Comparison of ENCODE assay signal across 7 cellular contexts in the genomic region with DNA sequence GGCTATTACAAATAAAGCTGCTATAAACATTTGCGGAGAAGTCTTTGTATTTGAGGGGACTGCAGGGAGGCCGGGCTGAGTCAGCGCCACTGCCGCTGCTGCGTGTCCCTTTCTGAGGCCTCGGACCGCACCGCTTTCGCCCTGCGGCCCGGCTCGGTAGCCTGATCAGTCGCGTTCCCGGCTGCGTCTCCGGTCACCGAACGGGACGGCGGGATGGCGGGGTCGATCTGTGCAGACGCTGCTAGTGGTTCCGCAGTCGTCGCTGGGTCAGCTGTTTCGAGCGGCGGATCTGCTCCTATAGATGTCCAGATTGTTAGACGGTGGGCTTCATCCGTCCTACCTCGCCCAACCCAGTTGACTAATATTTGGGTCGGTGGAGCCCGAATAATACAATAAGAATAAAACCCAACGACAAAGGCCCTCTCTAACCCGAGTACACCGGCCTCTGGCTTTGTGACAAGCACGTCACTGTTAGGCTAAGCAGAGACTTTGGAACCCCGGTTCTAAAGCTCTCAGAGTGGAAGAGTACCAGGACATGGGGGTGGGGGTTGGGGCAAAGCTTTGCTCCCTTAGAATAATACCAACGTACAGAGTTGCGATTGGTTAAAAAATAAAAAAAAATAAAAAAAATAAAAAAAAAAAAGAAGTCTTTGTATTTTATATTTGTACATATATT.
DNase-seq lines count a peak whose midpoint lies in the region; ATAC-seq, FAIRE-seq and TF ChIP-seq lines count a peak whose summit lies in the region.
"Not testable (repeated sequence)": the region's sequence is repeated elsewhere in the genome, so short reads cannot be mapped to it uniquely, and the experiment has no call there.

No MANE protein-coding gene starts in this region.

- BruUV-seq in Panc1 (replicated peaks; lab: Mats Ljungman, UMichigan) = not testable (repeated sequence)

- not testable (repeated sequence) for DNase-seq in GM12892 (ENCODE audit: insufficient read length); Panc1 (ENCODE audit: low read depth, low spot score); activated T-cell treated with anti-CD3 and anti-CD28 coated beads, Interleukin-2, amount 50 U/mL, for 72 hours; central memory CD8-positive, alpha-beta T cell (ENCODE audit: low spot score in 2 of 2); left colon; stimulated activated naive CD8-positive, alpha-beta T cell treated with anti-CD3 and anti-CD28 coated beads, Interleukin-15, amount 100 ng/mL, for 72 hours
- DNase-seq in natural killer cell treated with Interleukin-12 subunit alpha and Interleukin-12 subunit beta and Interleukin-15 and Interleukin-18, amount 100 ng/mL, for 72 hours (ENCODE audit: low spot score) = peak; percentile 13

- H3K27ac Mint-ChIP-seq in activated T-cell treated with anti-CD3 and anti-CD28 coated beads, Interleukin-2, amount 50 U/mL, for 72 hours; central memory CD8-positive, alpha-beta T cell (ENCODE audit: low read depth); natural killer cell treated with Interleukin-12 subunit alpha and Interleukin-12 subunit beta and Interleukin-15 and Interleukin-18, amount 100 ng/mL, for 72 hours; stimulated activated naive CD8-positive, alpha-beta T cell treated with anti-CD3 and anti-CD28 coated beads, Interleukin-15, amount 100 ng/mL, for 72 hours: not testable (repeated sequence)

- not testable (repeated sequence) for H3K36me3 ChIP-seq in Panc1 (ENCODE audit: control insufficient read depth, insufficient read depth, low read length)

- H3K27me3 Mint-ChIP-seq in activated T-cell treated with anti-CD3 and anti-CD28 coated beads, Interleukin-2, amount 50 U/mL, for 72 hours (ENCODE audit: low read depth); stimulated activated naive CD8-positive, alpha-beta T cell treated with anti-CD3 and anti-CD28 coated beads, Interleukin-15, amount 100 ng/mL, for 72 hours: not testable (repeated sequence)
- peaks cover 34% of the 10 kb centered on the region for H3K27me3 Mint-ChIP-seq in central memory CD8-positive, alpha-beta T cell
- H3K27me3 Mint-ChIP-seq in natural killer cell treated with Interleukin-12 subunit alpha and Interleukin-12 subunit beta and Interleukin-15 and Interleukin-18, amount 100 ng/mL, for 72 hours = peaks cover 2 to 11% of the 10 kb centered on the region in 2 donors

- H3K4me1 Mint-ChIP-seq in activated T-cell treated with anti-CD3 and anti-CD28 coated beads, Interleukin-2, amount 50 U/mL, for 72 hours (ENCODE audit: low read depth); central memory CD8-positive, alpha-beta T cell; natural killer cell treated with Interleukin-12 subunit alpha and Interleukin-12 subunit beta and Interleukin-15 and Interleukin-18, amount 100 ng/mL, for 72 hours (ENCODE audit: low read depth in 2 of 2); stimulated activated naive CD8-positive, alpha-beta T cell treated with anti-CD3 and anti-CD28 coated beads, Interleukin-15, amount 100 ng/mL, for 72 hours: not testable (repeated sequence)

- H3K27me3 ChIP-seq in Panc1 (ENCODE audit: control insufficient read depth, insufficient read depth, low read length) = not testable (repeated sequence)

- peaks cover 9 to 12% of the 10 kb centered on the region in 2 donors for H3K9me3 Mint-ChIP-seq in activated T-cell treated with anti-CD3 and anti-CD28 coated beads, Interleukin-2, amount 50 U/mL, for 72 hours
- not testable (repeated sequence) for H3K9me3 Mint-ChIP-seq in central memory CD8-positive, alpha-beta T cell; natural killer cell treated with Interleukin-12 subunit alpha and Interleukin-12 subunit beta and Interleukin-15 and Interleukin-18, amount 100 ng/mL, for 72 hours
- H3K9me3 Mint-ChIP-seq in stimulated activated naive CD8-positive, alpha-beta T cell treated with anti-CD3 and anti-CD28 coated beads, Interleukin-15, amount 100 ng/mL, for 72 hours = peaks cover 13 to 20% of the 10 kb centered on the region in 2 donors

- POLR2A ChIA-PET in Panc1 (lab: Charles Lee) = not testable (repeated sequence)

- not testable (repeated sequence) for TF ChIP-seq POLR2A in GM12892 (IDR thresholded peaks at IDR 0.05; ENCODE audit: low read depth, low read length)

- not testable (repeated sequence) for TF ChIP-seq CTCF in Panc1 (IDR thresholded peaks at IDR 0.05)

- FAIRE-seq in GM12892 (lab: Jason Lieb, UNC) = peak; percentile 96

- not testable (repeated sequence) for H3K36me3 Mint-ChIP-seq in activated T-cell treated with anti-CD3 and anti-CD28 coated beads, Interleukin-2, amount 50 U/mL, for 72 hours (ENCODE audit: insufficient read depth in 2 of 2); central memory CD8-positive, alpha-beta T cell (ENCODE audit: insufficient read depth); natural killer cell treated with Interleukin-12 subunit alpha and Interleukin-12 subunit beta and Interleukin-15 and Interleukin-18, amount 100 ng/mL, for 72 hours

- H3K27ac ChIP-seq in Panc1 (ENCODE audit: low read length) = not testable (repeated sequence)

- in situ Hi-C loops in Panc1 (cut with HindIII; ENCODE audit: low pct_unique_long_range_greater_than_20kb, low sequenced_read_pairs) = not testable (repeated sequence)

- not testable (repeated sequence) for H3K4me3 ChIP-seq in Panc1 (ENCODE audit: low read depth in 2 of 2, low read length in 2 of 2)

- H3K9me3 ChIP-seq in Panc1 (ENCODE audit: control insufficient read depth, insufficient read depth, low read depth, low read length) = not testable (repeated sequence)

- H3K4me1 ChIP-seq in Panc1 (ENCODE audit: control insufficient read depth, insufficient read depth, low read length) = not testable (repeated sequence)

- CTCF ChIA-PET in Panc1 (lab: Charles Lee) = not testable (repeated sequence)

- peak; percentile 66 for ATAC-seq in Panc1
- peak; percentile 46 to 52 for ATAC-seq in activated T-cell treated with anti-CD3 and anti-CD28 coated beads, Interleukin-2, amount 50 U/mL, for 72 hours (replicated peaks in 1 of 2)
- ATAC-seq in central memory CD8-positive, alpha-beta T cell (replicated peaks; ENCODE audit: extremely low read depth, poor library complexity, severe bottlenecking) = peak; percentile 14
- peak; percentile 58 for ATAC-seq in left colon
- peak; percentile 35 to 62 for ATAC-seq in natural killer cell treated with Interleukin-12 subunit alpha and Interleukin-12 subunit beta and Interleukin-15 and Interleukin-18, amount 100 ng/mL, for 72 hours
- peak; percentile 73 for ATAC-seq in stimulated activated naive CD8-positive, alpha-beta T cell treated with anti-CD3 and anti-CD28 coated beads, Interleukin-15, amount 100 ng/mL, for 72 hours

- not testable (repeated sequence) for H3K4me3 Mint-ChIP-seq in activated T-cell treated with anti-CD3 and anti-CD28 coated beads, Interleukin-2, amount 50 U/mL, for 72 hours; central memory CD8-positive, alpha-beta T cell; natural killer cell treated with Interleukin-12 subunit alpha and Interleukin-12 subunit beta and Interleukin-15 and Interleukin-18, amount 100 ng/mL, for 72 hours; stimulated activated naive CD8-positive, alpha-beta T cell treated with anti-CD3 and anti-CD28 coated beads, Interleukin-15, amount 100 ng/mL, for 72 hours

- intact Hi-C loops in Panc1 (cut with micrococcal nuclease; ENCODE audit: unreplicated experiment); left colon (cut with DNase I, micrococcal nuclease): not testable (repeated sequence)

Comparison
In these comparisons a context has a peak if more than half of its experiments do, and no peak if none do; other contexts are left out.
1. ATAC-seq: peak in every context shown above with its lines; median percentile 73 in stimulated activated naive CD8-positive, alpha-beta T cell treated with anti-CD3 and anti-CD28 coated beads, Interleukin-15, amount 100 ng/mL, for 72 hours; 66 in Panc1; 58 in left colon; 49 in activated T-cell treated with anti-CD3 and anti-CD28 coated beads, Interleukin-2, amount 50 U/mL, for 72 hours; 48 in natural killer cell treated with Interleukin-12 subunit alpha and Interleukin-12 subunit beta and Interleukin-15 and Interleukin-18, amount 100 ng/mL, for 72 hours; 14 in central memory CD8-positive, alpha-beta T cell.